In genomic region chr21:20949884-20950283, GRCh38 we compare ENCODE assay signal across 15 cellular contexts.
"Had no signal": no experiment of that assay in that cellular context is flagged by ENCODE, and none has a peak within 500 bp of the region (broad histone marks: within the 10 kb centered on the region; RNA-seq: fewer than 3 reads in every experiment).

No MANE protein-coding gene starts in this region.

- H3K36me3 ChIP-seq: esophagus muscularis mucosa, gastrocnemius medialis, heart right ventricle, sigmoid colon had no signal

- H3K4me1 ChIP-seq: esophagus muscularis mucosa, gastrocnemius medialis, heart right ventricle, sigmoid colon had no signal

- H3K4me3 ChIP-seq: esophagus muscularis mucosa, gastrocnemius medialis, heart right ventricle, sigmoid colon, skin epidermis had no signal

- H3K27me3 ChIP-seq: esophagus muscularis mucosa, gastrocnemius medialis, heart right ventricle, sigmoid colon had no signal

- H3K9me3 ChIP-seq: esophagus muscularis mucosa, gastrocnemius medialis, heart right ventricle, sigmoid colon had no signal

- DNase-seq: effector memory CD8-positive, alpha-beta T cell; gastrocnemius medialis; heart right ventricle; hypothalamus; kidney glomerular epithelial cell; mesendoderm; naive B cell; posterior cingulate gyrus; sigmoid colon; stimulated activated naive CD4-positive, alpha-beta T cell treated with Interleukin-2 at 50 U/mL for 16 hours; trophoblast cell had no signal

- ATAC-seq: effector memory CD8-positive, alpha-beta T cell; gastrocnemius medialis; heart right ventricle had no signal

- H3K27ac ChIP-seq: epithelial cell of prostate, esophagus muscularis mucosa, gastrocnemius medialis, heart right ventricle, sigmoid colon, skin epidermis had no signal

- FAIRE-seq: islet of Langerhans had no signal
